ENCODE assay signal across 8 cellular contexts in genomic region chr3:196666001-196666867, GRCh38.
DNase-seq lines count a peak whose midpoint lies in the region; ATAC-seq and TF ChIP-seq lines count a peak whose summit lies in the region.

No MANE protein-coding gene starts in this region.

- peak overlapping the region; percentile 80 for H2AFZ ChIP-seq in ACC112 (ENCODE audit: low read length, unreplicated experiment)

- ATAC-seq in GM21390 (IDR thresholded peaks at IDR 0.05; ENCODE audit: unreplicated experiment): no peak

- peak overlapping the region; percentile 38; the same call in 1 of the 2 replicates for H3K27ac ChIP-seq in ACC112 (ENCODE audit: low read depth, low read length)

- peaks cover 15% of the 10 kb centered on the region for H3K4me1 ChIP-seq in ACC112 (ENCODE audit: control insufficient read depth, insufficient read depth, low read length, unreplicated experiment)

- H3K4me3 ChIP-seq in ACC112 (ENCODE audit: low read depth, low read length): no peak overlapping the region
- no peak overlapping the region for H3K4me3 ChIP-seq in fibroblast of pulmonary artery (replicated peaks; ENCODE audit: low read depth, low read length)

- H3K36me3 ChIP-seq in ACC112 (ENCODE audit: insufficient read depth, low read length): no peaks in the 10 kb centered on the region

- no peaks in the 10 kb centered on the region for H3K27me3 ChIP-seq in ACC112 (ENCODE audit: insufficient read depth, low read length)

- TF ChIP-seq CTCF in fibroblast of pulmonary artery (IDR thresholded peaks at IDR 0.05; ENCODE audit: low read length, missing control alignments): no peak

- DNase-seq in HS-5 (ENCODE audit: low read depth) (peak; percentile 23), NOMO-1 treated with dmso at 0.1 percent for 144 hours (lab: John Stamatoyannopoulos, UW; ENCODE audit: unreplicated experiment) (peak; percentile 25), fibroblast of pulmonary artery (ENCODE audit: low read depth) (peak; percentile 73), activated gamma-delta T cell (lab: John Stamatoyannopoulos, UW) (no peak)
- no peak for DNase-seq in activated CD4-positive, CD25-positive, alpha-beta regulatory T cell (lab: John Stamatoyannopoulos, UW)
- no peak for DNase-seq in stimulated activated CD4-positive, alpha-beta T cell treated with anti-CD3 and anti-CD28 coated beads, Interleukin-4, amount 100 ng/mL, for 4 hours

- H3K79me2 ChIP-seq in ACC112 (ENCODE audit: control insufficient read depth, insufficient read depth, low read length, unreplicated experiment): no peaks in the 10 kb centered on the region

Comparison
In these comparisons a context has a peak if more than half of its experiments do, and no peak if none do; other contexts are left out.
1. DNase-seq: peak in HS-5 (single experiment), NOMO-1 treated with dmso at 0.1 percent for 144 hours (single experiment) and fibroblast of pulmonary artery (single experiment); none in activated CD4-positive, CD25-positive, alpha-beta regulatory T cell (0 of 4), activated gamma-delta T cell (single experiment) and stimulated activated CD4-positive, alpha-beta T cell treated with anti-CD3 and anti-CD28 coated beads, Interleukin-4, amount 100 ng/mL, for 4 hours (0 of 2).